In genomic region chr13:30808600-30808999, GRCh38 we compare ENCODE assay signal across 23 cellular contexts.
DNase-seq lines count a peak whose midpoint lies in the region; ATAC-seq and TF ChIP-seq lines count a peak whose summit lies in the region.
"Had no signal": no experiment of that assay in that cellular context is flagged by ENCODE, and none has a peak within 500 bp of the region (broad histone marks: within the 10 kb centered on the region; RNA-seq: fewer than 3 reads in every experiment).

No MANE protein-coding gene starts in this region.

- H4K91ac ChIP-seq in IMR-90 (ENCODE audit: insufficient read depth, low read depth, low read length) = peak overlapping the region; percentile 20

- H3K56ac ChIP-seq in IMR-90 (ENCODE audit: extremely low read depth, insufficient read depth, low read length) = no peak overlapping the region

- BruUV-seq in IMR-90 (replicated peaks; lab: Mats Ljungman, UMichigan) = no TSS peak

- no peaks in the 10 kb centered on the region for H3K27me3 Mint-ChIP-seq in activated CD4-positive, alpha-beta memory T cell treated with anti-CD3 and anti-CD28 coated beads for 36 hours
- H3K27me3 Mint-ChIP-seq in activated CD4-positive, alpha-beta memory T cell treated with anti-CD3 and anti-CD28 coated beads, Interleukin-2, amount 10 ng/mL, durations not matched to agents 7 days and 5 days = peaks cover 3% of the 10 kb centered on the region

- no peaks in the 10 kb centered on the region for H3K27me3 ChIP-seq in IMR-90 (ENCODE audit: control insufficient read depth, insufficient read depth, low read length)

- H2BK5ac ChIP-seq in IMR-90 (ENCODE audit: low read depth, low read length, poor library complexity, severe bottlenecking) = no peak overlapping the region

- no peaks in the 10 kb centered on the region for H3K36me3 Mint-ChIP-seq in activated CD4-positive, alpha-beta memory T cell treated with anti-CD3 and anti-CD28 coated beads for 36 hours
- H3K36me3 Mint-ChIP-seq in activated CD4-positive, alpha-beta memory T cell treated with anti-CD3 and anti-CD28 coated beads, Interleukin-2, amount 10 ng/mL, durations not matched to agents 7 days and 5 days (ENCODE audit: low read depth) = no peaks in the 10 kb centered on the region

- POLR2A ChIA-PET in activated CD4-positive, alpha-beta memory T cell treated with anti-CD3 and anti-CD28 coated beads for 36 hours (lab: Charles Lee) = interaction anchor here (1.1 kb wide), 1 partner anchor 38 kb away, joined by 3 read pairs; no protein-coding TSS in a partner anchor
- POLR2A ChIA-PET in activated CD4-positive, alpha-beta memory T cell treated with anti-CD3 and anti-CD28 coated beads, Interleukin-2, amount 10 ng/mL, durations not matched to agents 7 days and 5 days (lab: Charles Lee) = no interaction called here
- POLR2A ChIA-PET in IMR-90 (lab: Charles Lee; ENCODE audit: unreplicated experiment) = no interaction called here

- H3K9me3 Mint-ChIP-seq in activated CD4-positive, alpha-beta memory T cell treated with anti-CD3 and anti-CD28 coated beads for 36 hours = no peaks in the 10 kb centered on the region
- H3K9me3 Mint-ChIP-seq in activated CD4-positive, alpha-beta memory T cell treated with anti-CD3 and anti-CD28 coated beads, Interleukin-2, amount 10 ng/mL, durations not matched to agents 7 days and 5 days = no peaks in the 10 kb centered on the region

- CTCF ChIA-PET in activated CD4-positive, alpha-beta memory T cell treated with anti-CD3 and anti-CD28 coated beads for 36 hours (lab: Charles Lee) = interaction anchor here (0.6 to 2.7 kb wide), 4 partner anchors 57 to 236 kb away, joined by 3 to 19 read pairs (median 7); no protein-coding TSS in a partner anchor
- CTCF ChIA-PET in activated CD4-positive, alpha-beta memory T cell treated with anti-CD3 and anti-CD28 coated beads, Interleukin-2, amount 10 ng/mL, durations not matched to agents 7 days and 5 days (lab: Charles Lee) = interaction anchor here (0.6 to 1.5 kb wide), 2 partner anchors 57 to 134 kb away, joined by 3 to 11 read pairs; no protein-coding TSS in a partner anchor
- CTCF ChIA-PET in IMR-90 (lab: Yijun Ruan, JAX) = interaction anchor here (1.5 kb wide), 1 partner anchor 57 kb away, joined by 4 read pairs; no protein-coding TSS in a partner anchor

- no CpG with 5 or more reads among the region's 2 CpGs for WGBS in IMR-90 (ENCODE audit: extremely low coverage in 2 of 2, insufficient read length in 1 of 2), 2 experiments

- H3K79me1 ChIP-seq in IMR-90 (ENCODE audit: low read depth in 1 of 2, low read length in 2 of 2) = no peaks in the 10 kb centered on the region

- H3K9me1 ChIP-seq in IMR-90 (ENCODE audit: insufficient read depth, low read length) = peaks cover 5% of the 10 kb centered on the region; the same call in 1 of the 2 replicates

- intact Hi-C loops in activated CD4-positive, alpha-beta memory T cell treated with anti-CD3 and anti-CD28 coated beads for 36 hours (cut with micrococcal nuclease) = loop anchor here (1.0 to 2.0 kb wide), 2 partner anchors 57 to 236 kb away; no protein-coding TSS in a partner anchor
- intact Hi-C loops in IMR-90 (cut with micrococcal nuclease) = loop anchor here (10.0 kb wide), 2 partner anchors 166 to 206 kb away; no protein-coding TSS in a partner anchor

- H4K8ac ChIP-seq in IMR-90 (ENCODE audit: low read depth in 2 of 2, low read length in 2 of 2) = peak overlapping the region in 1 of 2 experiments; percentile 22; a peak in 1 of 4 replicates

- H2BK15ac ChIP-seq in IMR-90 (ENCODE audit: low read depth, low read length) = peak overlapping the region; percentile 80

- H2BK20ac ChIP-seq in IMR-90 (ENCODE audit: low read depth, low read length) = peak overlapping the region; percentile 84

- H3K18ac ChIP-seq in IMR-90 (ENCODE audit: low read depth, low read length) = peak overlapping the region; percentile 33; the same call in 1 of the 2 replicates

- TF ChIP-seq POLR2A in IMR-90 (IDR thresholded peaks at IDR 0.05; ENCODE audit: low read depth, low read length) = no peak

- H3K4me1 Mint-ChIP-seq in activated CD4-positive, alpha-beta memory T cell treated with anti-CD3 and anti-CD28 coated beads for 36 hours (ENCODE audit: low read depth) = peaks cover 12% of the 10 kb centered on the region
- peaks cover 2% of the 10 kb centered on the region for H3K4me1 Mint-ChIP-seq in activated CD4-positive, alpha-beta memory T cell treated with anti-CD3 and anti-CD28 coated beads, Interleukin-2, amount 10 ng/mL, durations not matched to agents 7 days and 5 days

- H2AFZ ChIP-seq in IMR-90 (replicated peaks; ENCODE audit: low read length, poor library complexity) = peak overlapping the region; percentile 58

- no peak overlapping the region for H3K23ac ChIP-seq in IMR-90 (ENCODE audit: low read depth, low read length)

- no peak overlapping the region for H3K9ac ChIP-seq in IMR-90 (ENCODE audit: low read depth, low read length)

- peaks cover 10% of the 10 kb centered on the region for H3K4me1 ChIP-seq in IMR-90 (ENCODE audit: control insufficient read depth, insufficient read depth, low read length)
- H3K4me1 ChIP-seq: A549 had no signal

- no peaks in the 10 kb centered on the region for H3K9me3 ChIP-seq in IMR-90 (ENCODE audit: control insufficient read depth, insufficient read depth, low read length)
- H3K9me3 ChIP-seq: A549, lower lobe of right lung, thoracic aorta had no signal

- H3K4ac ChIP-seq in IMR-90 (ENCODE audit: low read depth, low read length) = peak overlapping the region; percentile 63

- peak overlapping the region; percentile 47; the same call in 1 of the 2 replicates for H2BK120ac ChIP-seq in IMR-90 (ENCODE audit: low read depth, low read length)

- no peaks in the 10 kb centered on the region for H4K20me1 ChIP-seq in IMR-90 (ENCODE audit: insufficient read depth, low read length)

- H3K27ac Mint-ChIP-seq in activated CD4-positive, alpha-beta memory T cell treated with anti-CD3 and anti-CD28 coated beads for 36 hours = no peak overlapping the region
- H3K27ac Mint-ChIP-seq in activated CD4-positive, alpha-beta memory T cell treated with anti-CD3 and anti-CD28 coated beads, Interleukin-2, amount 10 ng/mL, durations not matched to agents 7 days and 5 days = no peak overlapping the region
- H3K27ac Mint-ChIP-seq: CD14-positive monocyte had no signal

- no peak for ATAC-seq in IMR-90 (ENCODE audit: low read depth)
- ATAC-seq in HG03095 (IDR thresholded peaks at IDR 0.05; ENCODE audit: unreplicated experiment) = no peak
- ATAC-seq: A549, lower lobe of right lung had no signal

- no peak for TF ChIP-seq RAD21 in IMR-90 (IDR thresholded peaks at IDR 0.05; ENCODE audit: low read length)

- peak overlapping the region; percentile 68 for H3K14ac ChIP-seq in IMR-90 (replicated peaks; ENCODE audit: low read depth, low read length)

- H3K4me2 ChIP-seq in IMR-90 (ENCODE audit: low read depth, low read length) = no peak overlapping the region
- H3K4me2 ChIP-seq: A549, smooth muscle cell had no signal

- H2AK5ac ChIP-seq in IMR-90 (ENCODE audit: low read depth, low read length) = peak overlapping the region; percentile 79

- dilution Hi-C loops in IMR-90 (cut with HindIII; ENCODE audit: low sequenced_read_pairs, unreplicated experiment) = no loop called here

- no peak overlapping the region for H3K4me3 ChIP-seq in IMR-90 (ENCODE audit: insufficient read depth, low read depth, low read length)
- no peak overlapping the region for H3K4me3 ChIP-seq in epithelial cell of esophagus (ENCODE audit: low read length)
- no peak overlapping the region for H3K4me3 ChIP-seq in retinal pigment epithelial cell (ENCODE audit: low read length)
- H3K4me3 ChIP-seq: A549, lower lobe of right lung, smooth muscle cell, thoracic aorta had no signal

- peak; percentile 34 for DNase-seq in activated CD4-positive, alpha-beta memory T cell treated with anti-CD3 and anti-CD28 coated beads for 36 hours
- DNase-seq in activated CD4-positive, alpha-beta memory T cell treated with anti-CD3 and anti-CD28 coated beads, Interleukin-2, amount 10 ng/mL, durations not matched to agents 7 days and 5 days = no peak
- DNase-seq in IMR-90 (no peak), epithelial cell of esophagus (ENCODE audit: low read depth) (peak; percentile 41), retinal pigment epithelial cell (ENCODE audit: low read depth) (no peak), NCI-H128 (lab: John Stamatoyannopoulos, UW; ENCODE audit: unreplicated experiment) (no peak), NCI-H1930 (lab: John Stamatoyannopoulos, UW) (no peak)
- DNase-seq: activated gamma-delta T cell; aorta; cerebellar nuclear complex; DMS53; effector memory CD4-positive, alpha-beta T cell; lower lobe of right lung; NCI-H2081 treated with DMSO at 0.1 percent for 48 hours; NCI-H510A treated with DMSO at 0.1 percent for 48 hours; posterior cingulate gyrus; SHP77 treated with DMSO at 0.1 percent for 48 hours; T-helper 2 cell had no signal

- H3K27ac ChIP-seq in IMR-90 (ENCODE audit: insufficient read depth, low read length) = no peak overlapping the region
- H3K27ac ChIP-seq: A549, lower lobe of right lung, thoracic aorta had no signal

- H4K5ac ChIP-seq in IMR-90 (ENCODE audit: low read depth, low read length) = peak overlapping the region; percentile 90

- in situ Hi-C loops in IMR-90 (cut with MboI; ENCODE audit: low sequenced_read_pairs) = loop anchor here (10.0 to 25.0 kb wide), 3 partner anchors 206 to 674 kb away; partner anchors contain the start of gene HMGB1

- no peaks in the 10 kb centered on the region for H3K36me3 ChIP-seq in IMR-90 (ENCODE audit: control insufficient read depth, insufficient read depth, low read length)
- H3K36me3 ChIP-seq: lower lobe of right lung, thoracic aorta had no signal

- no peak overlapping the region for H3K4me3 Mint-ChIP-seq in activated CD4-positive, alpha-beta memory T cell treated with anti-CD3 and anti-CD28 coated beads for 36 hours
- H3K4me3 Mint-ChIP-seq in activated CD4-positive, alpha-beta memory T cell treated with anti-CD3 and anti-CD28 coated beads, Interleukin-2, amount 10 ng/mL, durations not matched to agents 7 days and 5 days = no peak overlapping the region
- H3K4me3 Mint-ChIP-seq: CD14-positive monocyte had no signal

- no peak for TF ChIP-seq CTCF in IMR-90 (conservative IDR thresholded peaks at IDR 0.05; ENCODE audit: low read depth, low read length)
- TF ChIP-seq CTCF in epithelial cell of esophagus (IDR thresholded peaks at IDR 0.05; ENCODE audit: insufficient read depth, low read depth, low read length, missing control alignments) = peak; percentile 13
- TF ChIP-seq CTCF in retinal pigment epithelial cell (conservative IDR thresholded peaks at IDR 0.05; ENCODE audit: low read depth, low read length) = peak; percentile 4

- peak overlapping the region; percentile 37 for H2AK9ac ChIP-seq in IMR-90 (replicated peaks; ENCODE audit: low read depth, low read length, poor library complexity)

TF ChIP-seq in IMR-90, 13 proteins besides CTCF, POLR2A, EP300 and RAD21 (continues in another document):
- TF ChIP-seq, protein P1, sequence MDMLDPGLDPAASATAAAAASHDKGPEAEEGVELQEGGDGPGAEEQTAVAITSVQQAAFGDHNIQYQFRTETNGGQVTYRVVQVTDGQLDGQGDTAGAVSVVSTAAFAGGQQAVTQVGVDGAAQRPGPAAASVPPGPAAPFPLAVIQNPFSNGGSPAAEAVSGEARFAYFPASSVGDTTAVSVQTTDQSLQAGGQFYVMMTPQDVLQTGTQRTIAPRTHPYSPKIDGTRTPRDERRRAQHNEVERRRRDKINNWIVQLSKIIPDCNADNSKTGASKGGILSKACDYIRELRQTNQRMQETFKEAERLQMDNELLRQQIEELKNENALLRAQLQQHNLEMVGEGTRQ (IDR thresholded peaks at IDR 0.05; ENCODE audit: low read depth, low read length) = peak; percentile 40; the same call in 1 of the 2 replicates

Comparison
In these comparisons a context has a peak if more than half of its experiments do, and no peak if none do; other contexts are left out.
1. DNase-seq: peak in activated CD4-positive, alpha-beta memory T cell treated with anti-CD3 and anti-CD28 coated beads for 36 hours (single experiment) and epithelial cell of esophagus (single experiment); none in activated CD4-positive, alpha-beta memory T cell treated with anti-CD3 and anti-CD28 coated beads, Interleukin-2, amount 10 ng/mL, durations not matched to agents 7 days and 5 days (single experiment), IMR-90 (single experiment), retinal pigment epithelial cell (single experiment), NCI-H128 (single experiment) and NCI-H1930 (0 of 2).